8 cellular contexts compared by ENCODE assay signal in genomic region chr17:1684307-1685189, GRCh38. TPM values are rescaled to one million over a fixed set of nuclear protein-coding genes. Genes with fewer than 3 reads are reported as not detected.
A peak's percentile ranks its signal among the peaks of the same experiment; 100 is the strongest.
DNase-seq lines count a peak whose midpoint lies in the region; ATAC-seq and TF ChIP-seq lines count a peak whose summit lies in the region.

Gene PRPF8, minus strand, starts transcription at chr17:1684867. Its CDS starts 296 bp downstream, at chr17:1684571.

- H3K27me3 ChIP-seq in DOHH2 (ENCODE audit: control insufficient read depth, low read length): no peaks in the 10 kb centered on the region
- H3K27me3 ChIP-seq in GM23338 (ENCODE audit: insufficient read depth): no peaks in the 10 kb centered on the region
- H3K27me3 ChIP-seq in fibroblast of lung (ENCODE audit: control insufficient read depth, insufficient read depth, low read length): no peaks in the 10 kb centered on the region
- no peaks in the 10 kb centered on the region for H3K27me3 ChIP-seq in naive thymus-derived CD4-positive, alpha-beta T cell (ENCODE audit: control insufficient read depth in 2 of 2, insufficient read depth in 2 of 2, low read length in 2 of 2)

- peak within 1 kb of the TSS; percentile 89 for H3K9ac ChIP-seq in fibroblast of lung (ENCODE audit: insufficient read depth, low read length)

- H3K36me3 ChIP-seq in DOHH2 (ENCODE audit: control insufficient read depth, low read length): peaks cover 43% of the 10 kb centered on the region
- peaks cover 39% of the 10 kb centered on the region for H3K36me3 ChIP-seq in GM23338 (ENCODE audit: insufficient read depth)
- H3K36me3 ChIP-seq in fibroblast of lung (ENCODE audit: control insufficient read depth, insufficient read depth, low read length): peaks cover 20% of the 10 kb centered on the region
- peaks cover 29 to 46% (median 32%) of the 10 kb centered on the region in 3 experiments for H3K36me3 ChIP-seq in naive thymus-derived CD4-positive, alpha-beta T cell (ENCODE audit: control insufficient read depth in 2 of 3, insufficient read depth in 3 of 3, low read length in 3 of 3)

- H3K79me2 ChIP-seq in DOHH2 (ENCODE audit: control insufficient read depth, low read length) (peaks cover 49% of the 10 kb centered on the region), GM23338 (replicated peaks; ENCODE audit: insufficient read depth) (peaks cover 37% of the 10 kb centered on the region), fibroblast of lung (ENCODE audit: control insufficient read depth, insufficient read depth, low read length) (peaks cover 34% of the 10 kb centered on the region)

- peak within 1 kb of the TSS; percentile 85 for H3K4me3 ChIP-seq in DOHH2 (ENCODE audit: low read length)
- peak within 1 kb of the TSS; percentile 86 for H3K4me3 ChIP-seq in GM23338
- H3K4me3 ChIP-seq in fibroblast of lung (replicated peaks in 1 of 4; ENCODE audit: control extremely low read depth in 1 of 4, insufficient read depth in 1 of 4, low read depth in 3 of 4, low read length in 4 of 4): peak within 1 kb of the TSS; percentile 52 to 91 (median 89)
- peak within 1 kb of the TSS; percentile 96 for H3K4me3 ChIP-seq in naive thymus-derived CD4-positive, alpha-beta T cell (ENCODE audit: low read length)

- H3K4me3 Mint-ChIP-seq in GM23338: peak within 1 kb of the TSS; percentile 96
- peak within 1 kb of the TSS; percentile 89 to 100 (median 97) for H3K4me3 Mint-ChIP-seq in naive thymus-derived CD4-positive, alpha-beta T cell
- peak within 1 kb of the TSS; percentile 96 to 99 for H3K4me3 Mint-ChIP-seq in stimulated activated naive B cell treated with anti-CD40 and anti-IgM and Interleukin-4, amounts not matched to agents 10 μg/mL and 1 μg/mL and 100 μg/mL, for 72 hours

- intact Hi-C loops in naive thymus-derived CD4-positive, alpha-beta T cell (cut with micrococcal nuclease): loop anchor here (1.0 to 5.0 kb wide), 10 partner anchors 16 to 619 kb away; partner anchors contain the start of genes CRK (in 2 of the 2), RILP (in 2 of the 2), INPP5K (in 1 of the 2) and PITPNA (in 1 of the 2)

- peak within 1 kb of the TSS; percentile 96 for H3K27ac Mint-ChIP-seq in GM23338
- H3K27ac Mint-ChIP-seq in naive thymus-derived CD4-positive, alpha-beta T cell: peak within 1 kb of the TSS; percentile 95 to 100 (median 98)
- H3K27ac Mint-ChIP-seq in stimulated activated naive B cell treated with anti-CD40 and anti-IgM and Interleukin-4, amounts not matched to agents 10 μg/mL and 1 μg/mL and 100 μg/mL, for 72 hours: peak within 1 kb of the TSS; percentile 100

- H3K4me2 ChIP-seq in DOHH2 (ENCODE audit: low read length) (peak within 1 kb of the TSS; percentile 72), GM23338 (peak within 1 kb of the TSS; percentile 97), fibroblast of lung (ENCODE audit: extremely low read depth, insufficient read depth, low read length) (peak within 1 kb of the TSS; percentile 99)

- H4K20me1 ChIP-seq in DOHH2 (ENCODE audit: control insufficient read depth, insufficient read depth, low read depth, low read length) (peaks cover 17% of the 10 kb centered on the region), GM23338 (replicated peaks; ENCODE audit: insufficient read depth) (peaks cover 28% of the 10 kb centered on the region), fibroblast of lung (ENCODE audit: control insufficient read depth, extremely low read depth, insufficient read depth, low read length) (no peaks in the 10 kb centered on the region)

- H3F3A ChIP-seq in DOHH2 (ENCODE audit: control insufficient read depth, insufficient read depth) (no peaks in the 10 kb centered on the region), GM23338 (replicated peaks; ENCODE audit: low read depth) (peaks cover 7% of the 10 kb centered on the region; the same call in 1 of the 2 replicates)

- peaks cover 9% of the 10 kb centered on the region; the same call in 2 of the 3 replicates for H3K9me3 Mint-ChIP-seq in GM23338
- no peaks in the 10 kb centered on the region for H3K9me3 Mint-ChIP-seq in naive thymus-derived CD4-positive, alpha-beta T cell
- H3K9me3 Mint-ChIP-seq in stimulated activated naive B cell treated with anti-CD40 and anti-IgM and Interleukin-4, amounts not matched to agents 10 μg/mL and 1 μg/mL and 100 μg/mL, for 72 hours: no peaks in the 10 kb centered on the region

- POLR2A ChIA-PET in naive thymus-derived CD4-positive, alpha-beta T cell (lab: Charles Lee): interaction anchor here (0.5 to 2.6 kb wide), 22 partner anchors 11 to 582 kb away, joined by 3 to 32 read pairs (median 4); partner anchors contain the start of genes RILP, RPA1 and SMYD4

- H3K9me2 ChIP-seq in DOHH2 (replicated peaks; ENCODE audit: control insufficient read depth, low read length) (no peaks in the 10 kb centered on the region), GM23338 (ENCODE audit: insufficient read depth) (no peaks in the 10 kb centered on the region)

- H3K9me3 ChIP-seq in DOHH2 (ENCODE audit: control insufficient read depth, insufficient read depth, low read length) (no peaks in the 10 kb centered on the region), fibroblast of lung (ENCODE audit: control insufficient read depth, insufficient read depth, low read depth, low read length) (no peaks in the 10 kb centered on the region)
- no peaks in the 10 kb centered on the region for H3K9me3 ChIP-seq in naive thymus-derived CD4-positive, alpha-beta T cell (ENCODE audit: control insufficient read depth in 2 of 3, low read length in 3 of 3)

- CTCF ChIA-PET in naive thymus-derived CD4-positive, alpha-beta T cell (lab: Charles Lee): interaction anchor here (0.6 to 1.9 kb wide), 7 partner anchors 15 to 181 kb away, joined by 3 to 7 read pairs (median 4); no protein-coding TSS in a partner anchor

- H2AFZ ChIP-seq in GM23338 (peak within 1 kb of the TSS; percentile 56; the same call in 1 of the 2 replicates), fibroblast of lung (ENCODE audit: low read length) (peak within 1 kb of the TSS; percentile 97)

- H3K27me3 Mint-ChIP-seq in GM23338 (ENCODE audit: insufficient read depth, low read depth, poor library complexity): peaks cover 15% of the 10 kb centered on the region
- no peaks in the 10 kb centered on the region for H3K27me3 Mint-ChIP-seq in naive thymus-derived CD4-positive, alpha-beta T cell
- H3K27me3 Mint-ChIP-seq in stimulated activated naive B cell treated with anti-CD40 and anti-IgM and Interleukin-4, amounts not matched to agents 10 μg/mL and 1 μg/mL and 100 μg/mL, for 72 hours: no peaks in the 10 kb centered on the region

- H3K4me1 ChIP-seq in DOHH2 (ENCODE audit: control insufficient read depth, low read length) (peaks cover 13% of the 10 kb centered on the region), GM23338 (ENCODE audit: insufficient read depth) (peaks cover 5% of the 10 kb centered on the region), fibroblast of lung (ENCODE audit: control insufficient read depth, extremely low read depth, insufficient read depth, low read length) (peaks cover 3% of the 10 kb centered on the region)
- peaks cover 10 to 24% of the 10 kb centered on the region in 2 donors for H3K4me1 ChIP-seq in naive thymus-derived CD4-positive, alpha-beta T cell (ENCODE audit: control insufficient read depth in 2 of 2, insufficient read depth in 2 of 2, low read length in 2 of 2)

- peaks cover 54% of the 10 kb centered on the region for H3K36me3 Mint-ChIP-seq in GM23338 (ENCODE audit: low read depth)
- H3K36me3 Mint-ChIP-seq in naive thymus-derived CD4-positive, alpha-beta T cell: peaks cover 13 to 42% (median 34%) of the 10 kb centered on the region in 5 donors
- peaks cover 30 to 53% of the 10 kb centered on the region in 2 donors for H3K36me3 Mint-ChIP-seq in stimulated activated naive B cell treated with anti-CD40 and anti-IgM and Interleukin-4, amounts not matched to agents 10 μg/mL and 1 μg/mL and 100 μg/mL, for 72 hours

- peak; percentile 98 for ATAC-seq in GM23338
- peak; percentile 99 for ATAC-seq in naive thymus-derived CD4-positive, alpha-beta T cell
- peak; percentile 98 to 99 for ATAC-seq in stimulated activated naive B cell treated with anti-CD40 and anti-IgM and Interleukin-4, amounts not matched to agents 10 μg/mL and 1 μg/mL and 100 μg/mL, for 72 hours (replicated peaks)

- H3K4me1 Mint-ChIP-seq in GM23338: peaks cover 10% of the 10 kb centered on the region; the same call in 2 of the 3 replicates
- H3K4me1 Mint-ChIP-seq in naive thymus-derived CD4-positive, alpha-beta T cell: peaks cover 32 to 60% (median 49%) of the 10 kb centered on the region in 7 donors
- H3K4me1 Mint-ChIP-seq in stimulated activated naive B cell treated with anti-CD40 and anti-IgM and Interleukin-4, amounts not matched to agents 10 μg/mL and 1 μg/mL and 100 μg/mL, for 72 hours: peaks cover 25 to 42% of the 10 kb centered on the region in 2 donors

- DNase-seq in GM23338 (ENCODE audit: low spot score): peak; percentile 98
- peak; percentile 97 for DNase-seq in LHCN-M2 (ENCODE audit: low read depth)
- peak; percentile 96 for DNase-seq in RPMI8226
- peak; percentile 94 to 96 for DNase-seq in activated T-helper 1 cell treated with anti-CD3 and anti-CD28 coated beads, Interleukin-2, amount 50 U/mL, for 16 hours (ENCODE audit: low read depth in 1 of 2, low spot score in 1 of 2)
- DNase-seq in fibroblast of lung (ENCODE audit: low read depth in 2 of 2): peak; percentile 93 to 97
- DNase-seq in naive thymus-derived CD4-positive, alpha-beta T cell: peak; percentile 89 to 99 (median 99)
- DNase-seq in stimulated activated naive B cell treated with anti-CD40 and anti-IgM and Interleukin-4, amounts not matched to agents 10 μg/mL and 1 μg/mL and 100 μg/mL, for 72 hours: peak; percentile 98

- no peak for TF ChIP-seq CTCF in DOHH2 (IDR thresholded peaks at IDR 0.05; ENCODE audit: low read depth, low read length, poor library complexity, severe bottlenecking)
- TF ChIP-seq CTCF in GM23338 (conservative IDR thresholded peaks at IDR 0.05; ENCODE audit: low read depth in 2 of 2): no peak
- no peak for TF ChIP-seq CTCF in fibroblast of lung (conservative IDR thresholded peaks at IDR 0.05 in 1 of 2, IDR thresholded peaks at IDR 0.05 in 1 of 2; ENCODE audit: low read depth in 1 of 2, low read length in 2 of 2)

- H3K27ac ChIP-seq in DOHH2 (ENCODE audit: low read depth, low read length): peak within 1 kb of the TSS; percentile 57
- peak within 1 kb of the TSS; percentile 12 for H3K27ac ChIP-seq in GM23338 (ENCODE audit: low read depth)
- peak within 1 kb of the TSS; percentile 74 for H3K27ac ChIP-seq in fibroblast of lung (ENCODE audit: insufficient read depth, low read length)
- peak within 1 kb of the TSS; percentile 100 for H3K27ac ChIP-seq in naive thymus-derived CD4-positive, alpha-beta T cell (ENCODE audit: low read depth, low read length)

TF ChIP-seq in GM23338, 12 proteins besides CTCF, POLR2A, EP300 and RAD21 (continues in another document):
- TF ChIP-seq EZH2 (IDR thresholded peaks at IDR 0.05; ENCODE audit: low read depth, unreplicated experiment): no peak

RNA-seq across cellular contexts. Expression of gene PRPF8, which starts in this region (rescaled TPM):
- total RNA-seq in GM23338 (2014; rRNA removed; shearing (Covaris generic)): 231 and 246 TPM in 2 replicates
- polyA plus RNA-seq in GM23338 (2016; fragmentation: Nextera tagmentation; extraction: Ambion mirVana) (175 and 178 TPM in 2 replicates), fibroblast of lung (88.9 and 140 TPM in 2 replicates)
- total RNA-seq in LHCN-M2 (2014; rRNA removed) (82.9 and 108 TPM in 2 replicates), fibroblast of lung (74.5 and 122 TPM in 2 replicates)
- 163 TPM for polyA plus RNA-seq in LHCN-M2 (2012)
- polyA plus RNA-seq in fibroblast of lung (2012): 132 and 182 TPM in 2 replicates
- polyA minus RNA-seq in fibroblast of lung (ENCODE audit: low replicate concordance): 607 and 770 TPM in 2 replicates
- 100 to 1,000 TPM; 388 to 554 (median 460) TPM for total RNA-seq in naive thymus-derived CD4-positive, alpha-beta T cell
- 100 to 1,000 TPM; 167 to 272 TPM for polyA plus RNA-seq in naive thymus-derived CD4-positive, alpha-beta T cell

Comparison
In these comparisons a context has a peak if more than half of its experiments do, and no peak if none do; other contexts are left out.
1. Peak in every context shown above with its lines: DNase-seq, ATAC-seq, H3K4me3 ChIP-seq and H3K27ac ChIP-seq.
2. H3K27ac ChIP-seq: peak in every context shown above with its lines; median percentile 100 in naive thymus-derived CD4-positive, alpha-beta T cell; 74 in fibroblast of lung; 57 in DOHH2; 12 in GM23338.